ENCODE assay signal across 19 cellular contexts in genomic region chr14:105378873-105379685, GRCh38. TPM values are rescaled to one million over a fixed set of nuclear protein-coding genes. Genes with fewer than 3 reads are reported as not detected.
A peak's percentile ranks its signal among the peaks of the same experiment; 100 is the strongest.
DNase-seq lines count a peak whose midpoint lies in the region; ATAC-seq and TF ChIP-seq lines count a peak whose summit lies in the region.
"Had no signal": no experiment of that assay in that cellular context is flagged by ENCODE, and none has a peak within 500 bp of the region (broad histone marks: within the 10 kb centered on the region; RNA-seq: fewer than 3 reads in every experiment).

No MANE protein-coding gene starts in this region.

- no peaks in the 10 kb centered on the region for H4K20me1 ChIP-seq in BLaER1

- H3K36me3 Mint-ChIP-seq in brain: peaks cover 17% of the 10 kb centered on the region
- peaks cover 7% of the 10 kb centered on the region for H3K36me3 Mint-ChIP-seq in nephron (ENCODE audit: low read depth)
- H3K36me3 Mint-ChIP-seq in activated naive CD8-positive, alpha-beta T cell treated with anti-CD3 and anti-CD28 coated beads for 36 hours: no peaks in the 10 kb centered on the region

- peak; percentile 37 for DNase-seq in ELF-1 (ENCODE audit: low read depth, low spot score)
- DNase-seq in activated CD8-positive, alpha-beta memory T cell treated with anti-CD3 and anti-CD28 coated beads, Interleukin-2, amount 50 U/mL, for 4 hours: no peak
- DNase-seq in activated naive CD8-positive, alpha-beta T cell treated with anti-CD3 and anti-CD28 coated beads for 36 hours: no peak
- DNase-seq: Caco-2; CD4-positive, alpha-beta memory T cell; DMS 273 treated with DMSO at 0.1 percent for 48 hours; IMR-90; MV-4-11; NCI-H1694; NCI-H2081; NCI-H446; NCI-H526 treated with DMSO at 0.1 percent for 48 hours; SHP77 treated with DMSO at 0.1 percent for 48 hours; SK-N-SH had no signal

- H3K4me3 ChIP-seq in BLaER1: no peak overlapping the region

- no peak overlapping the region for H3K4me2 ChIP-seq in BLaER1
- H3K4me2 ChIP-seq: KMS-11, SK-N-SH had no signal

- no peak overlapping the region for H3K27ac ChIP-seq in BLaER1
- H3K27ac ChIP-seq: KMS-11 had no signal

- peak overlapping the region in 3 of 5 experiments; percentile 40 to 64 (median 48) for H3K27ac Mint-ChIP-seq in brain
- H3K27ac Mint-ChIP-seq in nephron: peak overlapping the region in 2 of 3 experiments; percentile 37 to 92
- H3K27ac Mint-ChIP-seq in activated naive CD8-positive, alpha-beta T cell treated with anti-CD3 and anti-CD28 coated beads for 36 hours: no peak overlapping the region
- H3K27ac Mint-ChIP-seq: CD4-positive, alpha-beta memory T cell had no signal

- H3K4me1 ChIP-seq in BLaER1: peaks cover 14% of the 10 kb centered on the region
- H3K4me1 ChIP-seq: Caco-2 had no signal

- no peak for ATAC-seq in GM21825 (IDR thresholded peaks at IDR 0.05; ENCODE audit: unreplicated experiment)

- H3K4me1 Mint-ChIP-seq in brain: no peaks in the 10 kb centered on the region
- H3K4me1 Mint-ChIP-seq in nephron: no peaks in the 10 kb centered on the region
- H3K4me1 Mint-ChIP-seq in activated naive CD8-positive, alpha-beta T cell treated with anti-CD3 and anti-CD28 coated beads for 36 hours: peaks cover 8% of the 10 kb centered on the region

- no peak for TF ChIP-seq CTCF in brain (conservative IDR thresholded peaks at IDR 0.05)
- TF ChIP-seq CTCF in nephron (IDR thresholded peaks at IDR 0.05; ENCODE audit: unreplicated experiment in 3 of 3): no peak

- H3K27me3 ChIP-seq in BLaER1: no peaks in the 10 kb centered on the region

- peaks cover 0 to 3% (median 0%) of the 10 kb centered on the region in 5 experiments for H3K9me3 Mint-ChIP-seq in brain
- no peaks in the 10 kb centered on the region for H3K9me3 Mint-ChIP-seq in nephron
- H3K9me3 Mint-ChIP-seq in activated naive CD8-positive, alpha-beta T cell treated with anti-CD3 and anti-CD28 coated beads for 36 hours: peaks cover 1% of the 10 kb centered on the region
- H3K9me3 Mint-ChIP-seq: CD4-positive, alpha-beta memory T cell had no signal

- H3K36me3 ChIP-seq in BLaER1: peaks cover 41% of the 10 kb centered on the region

- H3K4me3 Mint-ChIP-seq in brain: no peak overlapping the region
- H3K4me3 Mint-ChIP-seq in nephron: no peak overlapping the region
- H3K4me3 Mint-ChIP-seq in activated naive CD8-positive, alpha-beta T cell treated with anti-CD3 and anti-CD28 coated beads for 36 hours: no peak overlapping the region
- H3K4me3 Mint-ChIP-seq: CD4-positive, alpha-beta memory T cell had no signal

- peak overlapping the region; percentile 15; the same call in 1 of the 2 replicates for H3K9ac ChIP-seq in BLaER1
- H3K9ac ChIP-seq: KMS-11, SK-N-SH had no signal

- H3K9me3 ChIP-seq in BLaER1: no peaks in the 10 kb centered on the region
- H3K9me3 ChIP-seq: Caco-2, SK-N-SH had no signal

- no peaks in the 10 kb centered on the region for H3K27me3 Mint-ChIP-seq in brain
- H3K27me3 Mint-ChIP-seq in nephron (ENCODE audit: low read depth): no peaks in the 10 kb centered on the region
- H3K27me3 Mint-ChIP-seq in activated naive CD8-positive, alpha-beta T cell treated with anti-CD3 and anti-CD28 coated beads for 36 hours: no peaks in the 10 kb centered on the region
- H3K27me3 Mint-ChIP-seq: CD4-positive, alpha-beta memory T cell had no signal

RNA-seq across cellular contexts. Expression of gene TEX22, which starts 19.3 kb away (rescaled TPM):
- polyA plus RNA-seq in brain (ENCODE audit: insufficient read depth, low read depth, low replicate concordance): 0.41 TPM
- 1 to 10 TPM in 1 of 2 experiments, under 1 TPM in 1; 0.56 to 2.1 TPM for total RNA-seq in activated naive CD8-positive, alpha-beta T cell treated with anti-CD3 and anti-CD28 coated beads for 36 hours
- polyA plus RNA-seq: CD4-positive, alpha-beta memory T cell had no signal

RNA-seq across cellular contexts. Expression of gene MTA1, which starts 40.5 kb away (rescaled TPM):
- 96.6 TPM for polyA plus RNA-seq in brain (ENCODE audit: insufficient read depth, low read depth, low replicate concordance)
- total RNA-seq in activated naive CD8-positive, alpha-beta T cell treated with anti-CD3 and anti-CD28 coated beads for 36 hours: 100 to 1,000 TPM; 148 to 149 TPM
